Comparison of ENCODE assay signal across 8 cellular contexts in genomic region chr11:93542753-93543246, GRCh38. TPM values are rescaled to one million over a fixed set of nuclear protein-coding genes. Genes with fewer than 3 reads are reported as not detected.
DNase-seq lines count a peak whose midpoint lies in the region; ATAC-seq and TF ChIP-seq lines count a peak whose summit lies in the region.

No MANE protein-coding gene starts in this region.

- H3K4me1 ChIP-seq in SJCRH30 (no peaks in the 10 kb centered on the region), esophagus squamous epithelium (peaks cover 8 to 39% (median 15%) of the 10 kb centered on the region in 3 donors), neuron (ENCODE audit: insufficient read depth, low read length) (peaks cover 7% of the 10 kb centered on the region)

- CTCF ChIA-PET in activated CD4-positive, alpha-beta T cell treated with anti-CD3 and anti-CD28 coated beads, Interleukin-2, amount 10 ng/mL, durations not matched to agents 7 days and 5 days (lab: Charles Lee): interaction anchor here (0.8 to 2.2 kb wide), 7 partner anchors 10 to 309 kb away, joined by 3 to 7 read pairs (median 4); no protein-coding TSS in a partner anchor

- H2AFZ ChIP-seq in neuron (ENCODE audit: low read depth, low read length): peak overlapping the region; percentile 97

- intact Hi-C loops in esophagus squamous epithelium (cut with DNase I): loop anchor here (5.0 kb wide), 1 partner anchor 305 kb away; no protein-coding TSS in a partner anchor

- peak overlapping the region; percentile 87 for H3K27ac Mint-ChIP-seq in activated CD4-positive, alpha-beta T cell treated with anti-CD3 and anti-CD28 coated beads, Interleukin-2, amount 10 ng/mL, durations not matched to agents 7 days and 5 days

- WGBS in esophagus squamous epithelium, 2 donors: 0% methylated on average over 4 of the region's 69 CpGs; no CpG with 5 or more reads in 1 of the 2 donors

- no peaks in the 10 kb centered on the region for H3K9me3 Mint-ChIP-seq in activated CD4-positive, alpha-beta T cell treated with anti-CD3 and anti-CD28 coated beads, Interleukin-2, amount 10 ng/mL, durations not matched to agents 7 days and 5 days

- peaks cover 16% of the 10 kb centered on the region for H3K27me3 Mint-ChIP-seq in activated CD4-positive, alpha-beta T cell treated with anti-CD3 and anti-CD28 coated beads, Interleukin-2, amount 10 ng/mL, durations not matched to agents 7 days and 5 days

- H3K27me3 ChIP-seq in SJCRH30 (no peaks in the 10 kb centered on the region), esophagus squamous epithelium (no peaks in the 10 kb centered on the region), neuron (ENCODE audit: insufficient read depth, low read length) (peaks cover 4% of the 10 kb centered on the region)

- peak overlapping the region; percentile 85 for H3K4me3 Mint-ChIP-seq in activated CD4-positive, alpha-beta T cell treated with anti-CD3 and anti-CD28 coated beads, Interleukin-2, amount 10 ng/mL, durations not matched to agents 7 days and 5 days

- ATAC-seq in HG02840 (IDR thresholded peaks at IDR 0.05; ENCODE audit: low FRiP score, unreplicated experiment): peak; percentile 42

- H3K27ac ChIP-seq in SJCRH30 (no peak overlapping the region), esophagus squamous epithelium (peak overlapping the region; percentile 66 to 93 (median 82))

- H3K4me1 Mint-ChIP-seq in activated CD4-positive, alpha-beta T cell treated with anti-CD3 and anti-CD28 coated beads, Interleukin-2, amount 10 ng/mL, durations not matched to agents 7 days and 5 days: peaks cover 46% of the 10 kb centered on the region

- no peaks in the 10 kb centered on the region for H3K36me3 Mint-ChIP-seq in activated CD4-positive, alpha-beta T cell treated with anti-CD3 and anti-CD28 coated beads, Interleukin-2, amount 10 ng/mL, durations not matched to agents 7 days and 5 days (ENCODE audit: low read depth)

- H3K9me3 ChIP-seq in SJCRH30 (replicated peaks) (no peaks in the 10 kb centered on the region), esophagus squamous epithelium (no peaks in the 10 kb centered on the region), neuron (ENCODE audit: low read length) (no peaks in the 10 kb centered on the region)

- H3K4me3 ChIP-seq in SJCRH30 (peak overlapping the region; percentile 72), esophagus squamous epithelium (peak overlapping the region; percentile 51 to 88 (median 72)), neuron (ENCODE audit: low read length) (peak overlapping the region; percentile 57)

- no peak for TF ChIP-seq CTCF in esophagus squamous epithelium (IDR thresholded peaks at IDR 0.05)

- H3K36me3 ChIP-seq in SJCRH30 (no peaks in the 10 kb centered on the region), esophagus squamous epithelium (no peaks in the 10 kb centered on the region), neuron (ENCODE audit: insufficient read depth, low read length) (no peaks in the 10 kb centered on the region)

- POLR2A ChIA-PET in activated CD4-positive, alpha-beta T cell treated with anti-CD3 and anti-CD28 coated beads, Interleukin-2, amount 10 ng/mL, durations not matched to agents 7 days and 5 days (lab: Charles Lee): interaction anchor here (0.6 to 1.0 kb wide), 2 partner anchors 13 to 22 kb away, joined by 3 to 4 read pairs; no protein-coding TSS in a partner anchor

- TF ChIP-seq POLR2A in esophagus squamous epithelium (IDR thresholded peaks at IDR 0.05): no peak

- DNase-seq in activated CD4-positive, alpha-beta T cell treated with anti-CD3 and anti-CD28 coated beads, Interleukin-2, amount 10 ng/mL, durations not matched to agents 7 days and 5 days: no peak
- no peak for DNase-seq in activated CD4-positive, alpha-beta T cell treated with anti-CD3 and anti-CD28 coated beads for 1 hour
- peak in 1 of 2 experiments; percentile 18 for DNase-seq in SJCRH30
- no peak for DNase-seq in esophagus squamous epithelium (lab: John Stamatoyannopoulos, UW)
- DNase-seq in DMS79 (lab: John Stamatoyannopoulos, UW): no peak
- no peak for DNase-seq in NCI-H1930 (lab: John Stamatoyannopoulos, UW)

RNA-seq across cellular contexts. Expression of gene SMCO4, which starts 0.4 kb away (rescaled TPM):
- 10 to 100 TPM; 35.4 to 41.9 TPM for total RNA-seq in activated CD4-positive, alpha-beta T cell treated with anti-CD3 and anti-CD28 coated beads, Interleukin-2, amount 10 ng/mL, durations not matched to agents 7 days and 5 days
- 4.0 and 4.9 TPM in 2 replicates for total RNA-seq in SJCRH30 (2014; rRNA removed; shearing (Covaris generic))
- 10 to 100 TPM in 3 of 4 donors, 1 to 10 TPM in 1; 7.1 to 28.2 (median 13.0) TPM for total RNA-seq in esophagus squamous epithelium
